Comparison of ENCODE assay signal across 26 cellular contexts in the genomic region with DNA sequence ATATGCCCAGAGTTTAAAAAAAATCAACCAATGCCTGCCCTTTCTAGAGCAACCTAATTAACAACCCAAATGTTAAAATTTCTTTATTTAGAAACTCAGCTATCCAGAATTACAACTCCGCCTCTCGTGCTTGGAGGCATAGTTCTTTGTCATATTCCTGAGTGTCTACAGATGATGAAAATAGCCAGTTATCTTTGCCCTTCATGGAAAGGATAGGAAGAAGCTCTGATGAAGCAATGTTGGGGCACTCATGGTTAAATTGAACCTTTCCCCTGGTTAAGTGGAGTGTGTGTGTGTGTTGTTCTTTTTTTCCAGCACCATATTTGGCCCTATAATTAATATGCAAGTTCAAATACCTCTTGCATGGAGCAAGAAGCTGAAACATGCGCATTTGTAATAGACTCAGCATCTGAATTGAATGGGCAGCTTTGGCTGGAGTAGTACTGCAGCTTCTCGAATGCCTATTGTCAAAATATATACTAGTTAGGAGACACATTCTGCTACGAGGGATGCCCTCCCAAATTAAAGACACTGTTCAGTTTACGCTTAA.
A peak's percentile ranks its signal among the peaks of the same experiment; 100 is the strongest.
DNase-seq lines count a peak whose midpoint lies in the region; ATAC-seq and TF ChIP-seq lines count a peak whose summit lies in the region.
"Had no signal": no experiment of that assay in that cellular context is flagged by ENCODE, and none has a peak within 500 bp of the region (broad histone marks: within the 10 kb centered on the region; RNA-seq: fewer than 3 reads in every experiment).

No MANE protein-coding gene starts in this region.

- no peaks in the 10 kb centered on the region for H3K27me3 Mint-ChIP-seq in GM23338 (ENCODE audit: insufficient read depth, low read depth, poor library complexity)
- H3K27me3 Mint-ChIP-seq: activated CD8-positive, alpha-beta memory T cell treated with anti-CD3 and anti-CD28 coated beads, Interleukin-2, amount 10 ng/mL, durations not matched to agents 7 days and 5 days; activated naive CD8-positive, alpha-beta T cell treated with anti-CD3 and anti-CD28 coated beads, Interleukin-2, amount 10 ng/mL, durations not matched to agents 7 days and 5 days; CD4-positive, alpha-beta T cell; natural killer cell treated with Interleukin-12 subunit alpha and Interleukin-12 subunit beta and Interleukin-15 and Interleukin-18, amount 100 ng/mL, for 72 hours; T-helper 17 cell had no signal

- H3K27me3 ChIP-seq in GM23338 (ENCODE audit: insufficient read depth) (no peaks in the 10 kb centered on the region), left ventricle myocardium inferior (ENCODE audit: low read depth) (no peaks in the 10 kb centered on the region), sigmoid colon (no peaks in the 10 kb centered on the region)
- H3K27me3 ChIP-seq: SJSA1 had no signal

- H3K9me3 ChIP-seq in SK-N-MC (ENCODE audit: low read depth, low read length) (no peaks in the 10 kb centered on the region), left ventricle myocardium inferior (replicated peaks) (no peaks in the 10 kb centered on the region), sigmoid colon (no peaks in the 10 kb centered on the region)
- H3K9me3 ChIP-seq: SJSA1 had no signal

- DNase-seq in GM23338 (ENCODE audit: low spot score) (no peak), SK-N-MC (ENCODE audit: low read depth, low spot score) (no peak), left ventricle myocardium inferior (no peak), sigmoid colon (no peak), NCI-H187 treated with DMSO at 0.1 percent for 48 hours (lab: John Stamatoyannopoulos, UW) (no peak), NCI-H1436 (lab: John Stamatoyannopoulos, UW) (no peak), GM19240 (ENCODE audit: insufficient read length, low spot score) (no peak)
- DNase-seq: activated CD4-positive, alpha-beta T cell treated with anti-CD3 and anti-CD28 coated beads, Interleukin-2, amount 10 ng/mL, durations not matched to agents 24 days and 14 days; activated CD8-positive, alpha-beta memory T cell treated with anti-CD3 and anti-CD28 coated beads, Interleukin-2, amount 10 ng/mL, durations not matched to agents 7 days and 5 days; activated naive CD8-positive, alpha-beta T cell treated with anti-CD3 and anti-CD28 coated beads, Interleukin-2, amount 10 ng/mL, durations not matched to agents 7 days and 5 days; CD4-positive, alpha-beta T cell; DMS153; effector CD4-positive, alpha-beta T cell; GM23248; Kasumi-1; left cardiac atrium; NCI-H1048; NCI-H2081; NCI-H446 treated with DMSO at 0.1 percent for 48 hours; NK-92 treated with Interleukin-12 subunit alpha and Interleukin-12 subunit beta, amount 100 ng/mL, for 24 hours; posterior cingulate gyrus; substantia nigra; T-helper 17 cell had no signal

- peak overlapping the region; percentile 87 for H3K27ac Mint-ChIP-seq in GM23338
- H3K27ac Mint-ChIP-seq: activated CD4-positive, alpha-beta T cell treated with anti-CD3 and anti-CD28 coated beads, Interleukin-2, amount 10 ng/mL, durations not matched to agents 24 days and 14 days; activated CD8-positive, alpha-beta memory T cell treated with anti-CD3 and anti-CD28 coated beads, Interleukin-2, amount 10 ng/mL, durations not matched to agents 7 days and 5 days; activated naive CD8-positive, alpha-beta T cell treated with anti-CD3 and anti-CD28 coated beads, Interleukin-2, amount 10 ng/mL, durations not matched to agents 7 days and 5 days; CD4-positive, alpha-beta T cell; mesothelial cell of epicardium; natural killer cell treated with Interleukin-12 subunit alpha and Interleukin-12 subunit beta and Interleukin-15 and Interleukin-18, amount 100 ng/mL, for 72 hours; T-helper 17 cell had no signal

- H3K4me1 ChIP-seq in GM23338 (ENCODE audit: insufficient read depth): peaks cover 48% of the 10 kb centered on the region
- peaks cover 36% of the 10 kb centered on the region for H3K4me1 ChIP-seq in left ventricle myocardium inferior
- H3K4me1 ChIP-seq in sigmoid colon: peaks cover 0 to 42% (median 28%) of the 10 kb centered on the region in 4 donors
- H3K4me1 ChIP-seq: SJSA1 had no signal

- peak overlapping the region; percentile 25; the same call in 1 of the 3 replicates for H3K4me3 Mint-ChIP-seq in GM23338
- H3K4me3 Mint-ChIP-seq: activated CD4-positive, alpha-beta T cell treated with anti-CD3 and anti-CD28 coated beads, Interleukin-2, amount 10 ng/mL, durations not matched to agents 24 days and 14 days; activated CD8-positive, alpha-beta memory T cell treated with anti-CD3 and anti-CD28 coated beads, Interleukin-2, amount 10 ng/mL, durations not matched to agents 7 days and 5 days; activated naive CD8-positive, alpha-beta T cell treated with anti-CD3 and anti-CD28 coated beads, Interleukin-2, amount 10 ng/mL, durations not matched to agents 7 days and 5 days; CD4-positive, alpha-beta T cell; mesothelial cell of epicardium; natural killer cell treated with Interleukin-12 subunit alpha and Interleukin-12 subunit beta and Interleukin-15 and Interleukin-18, amount 100 ng/mL, for 72 hours; T-helper 17 cell had no signal

- ATAC-seq in GM23338: no peak; the same call in 2 of the 3 replicates
- ATAC-seq: activated CD8-positive, alpha-beta memory T cell treated with anti-CD3 and anti-CD28 coated beads, Interleukin-2, amount 10 ng/mL, durations not matched to agents 7 days and 5 days; natural killer cell treated with Interleukin-12 subunit alpha and Interleukin-12 subunit beta and Interleukin-15 and Interleukin-18, amount 100 ng/mL, for 72 hours; T-helper 17 cell had no signal

- H3K36me3 ChIP-seq in GM23338 (ENCODE audit: insufficient read depth) (no peaks in the 10 kb centered on the region), SK-N-MC (ENCODE audit: insufficient read depth, low read length) (no peaks in the 10 kb centered on the region), left ventricle myocardium inferior (no peaks in the 10 kb centered on the region), sigmoid colon (no peaks in the 10 kb centered on the region)
- H3K36me3 ChIP-seq: SJSA1 had no signal

- no peaks in the 10 kb centered on the region for H4K20me1 ChIP-seq in GM23338 (replicated peaks; ENCODE audit: insufficient read depth)

- no peaks in the 10 kb centered on the region for H3K79me2 ChIP-seq in GM23338 (replicated peaks; ENCODE audit: insufficient read depth)

- H3K27ac ChIP-seq in GM23338 (ENCODE audit: low read depth): peak overlapping the region; percentile 84
- H3K27ac ChIP-seq in SK-N-MC: 0 out of 2 replicates have a peak overlapping the region, but pooled peaks have one; percentile 36
- peak overlapping the region; percentile 14 for H3K27ac ChIP-seq in left ventricle myocardium inferior (replicated peaks)
- H3K27ac ChIP-seq in sigmoid colon: peak overlapping the region in 3 of 4 donors; percentile 44 to 77 (median 47)
- H3K27ac ChIP-seq: GM23248, SJSA1 had no signal

- H3K36me3 Mint-ChIP-seq in GM23338 (ENCODE audit: low read depth): no peaks in the 10 kb centered on the region
- H3K36me3 Mint-ChIP-seq: activated CD8-positive, alpha-beta memory T cell treated with anti-CD3 and anti-CD28 coated beads, Interleukin-2, amount 10 ng/mL, durations not matched to agents 7 days and 5 days; activated naive CD8-positive, alpha-beta T cell treated with anti-CD3 and anti-CD28 coated beads, Interleukin-2, amount 10 ng/mL, durations not matched to agents 7 days and 5 days; mesothelial cell of epicardium; natural killer cell treated with Interleukin-12 subunit alpha and Interleukin-12 subunit beta and Interleukin-15 and Interleukin-18, amount 100 ng/mL, for 72 hours had no signal

- TF ChIP-seq EP300 in sigmoid colon (IDR thresholded peaks at IDR 0.05): peak in 1 of 4 donors; percentile 14

- peaks cover 59% of the 10 kb centered on the region for H3K4me1 Mint-ChIP-seq in GM23338
- H3K4me1 Mint-ChIP-seq: activated CD8-positive, alpha-beta memory T cell treated with anti-CD3 and anti-CD28 coated beads, Interleukin-2, amount 10 ng/mL, durations not matched to agents 7 days and 5 days; activated naive CD8-positive, alpha-beta T cell treated with anti-CD3 and anti-CD28 coated beads, Interleukin-2, amount 10 ng/mL, durations not matched to agents 7 days and 5 days had no signal

- intact Hi-C loops in left ventricle myocardium inferior (cut with micrococcal nuclease) (no loop called here), sigmoid colon (cut with DNase I) (loop anchor here (10.0 kb wide), 2 partner anchors 101 to 729 kb away; no protein-coding TSS in a partner anchor)

- H3F3A ChIP-seq in GM23338 (replicated peaks; ENCODE audit: low read depth): no peaks in the 10 kb centered on the region

- no peaks in the 10 kb centered on the region; the same call in 2 of the 3 replicates for H3K9me3 Mint-ChIP-seq in GM23338
- H3K9me3 Mint-ChIP-seq: activated CD4-positive, alpha-beta T cell treated with anti-CD3 and anti-CD28 coated beads, Interleukin-2, amount 10 ng/mL, durations not matched to agents 24 days and 14 days; activated naive CD8-positive, alpha-beta T cell treated with anti-CD3 and anti-CD28 coated beads, Interleukin-2, amount 10 ng/mL, durations not matched to agents 7 days and 5 days; CD4-positive, alpha-beta T cell; mesothelial cell of epicardium; natural killer cell treated with Interleukin-12 subunit alpha and Interleukin-12 subunit beta and Interleukin-15 and Interleukin-18, amount 100 ng/mL, for 72 hours had no signal

- no peak overlapping the region for H3K9ac ChIP-seq in SK-N-MC (ENCODE audit: insufficient read length)
- H3K9ac ChIP-seq: GM23248 had no signal

- no peak for TF ChIP-seq POLR2A in sigmoid colon (IDR thresholded peaks at IDR 0.05)

- 93% methylated on average over 6 of the region's 6 CpGs for WGBS in sigmoid colon, 2 donors

- peak overlapping the region; percentile 54 for H3K4me2 ChIP-seq in GM23338

- H3K9me2 ChIP-seq in GM23338 (ENCODE audit: insufficient read depth): no peaks in the 10 kb centered on the region

- TF ChIP-seq CTCF in GM23338 (conservative IDR thresholded peaks at IDR 0.05; ENCODE audit: low read depth in 2 of 2) (no peak), left ventricle myocardium inferior (IDR thresholded peaks at IDR 0.05; ENCODE audit: borderline replicate concordance) (no peak), sigmoid colon (IDR thresholded peaks at IDR 0.05) (no peak)

- no peak overlapping the region for H2AFZ ChIP-seq in GM23338
- H2AFZ ChIP-seq: GM23248 had no signal

- H3K4me3 ChIP-seq in GM23338 (peak overlapping the region; percentile 9; the same call in 1 of the 2 replicates), SK-N-MC (no peak overlapping the region), left ventricle myocardium inferior (no peak overlapping the region), sigmoid colon (no peak overlapping the region)
- H3K4me3 ChIP-seq: GM23248, SJSA1 had no signal

TF ChIP-seq in GM23338, 12 proteins besides CTCF, POLR2A, EP300 and RAD21 (continues in another document):
- TF ChIP-seq JUNB (IDR thresholded peaks at IDR 0.05; ENCODE audit: unreplicated experiment) (no peak), POLR2AphosphoS5 (IDR thresholded peaks at IDR 0.05; ENCODE audit: low read depth) (no peak)

Comparison
In these comparisons a context has a peak if more than half of its experiments do, and no peak if none do; other contexts are left out.
1. H3K27ac ChIP-seq: peak in every context shown above with its lines; median percentile 84 in GM23338; 47 in sigmoid colon; 36 in SK-N-MC; 14 in left ventricle myocardium inferior.